Comparison of ENCODE assay signal across 5 cellular contexts in the genomic region with DNA sequence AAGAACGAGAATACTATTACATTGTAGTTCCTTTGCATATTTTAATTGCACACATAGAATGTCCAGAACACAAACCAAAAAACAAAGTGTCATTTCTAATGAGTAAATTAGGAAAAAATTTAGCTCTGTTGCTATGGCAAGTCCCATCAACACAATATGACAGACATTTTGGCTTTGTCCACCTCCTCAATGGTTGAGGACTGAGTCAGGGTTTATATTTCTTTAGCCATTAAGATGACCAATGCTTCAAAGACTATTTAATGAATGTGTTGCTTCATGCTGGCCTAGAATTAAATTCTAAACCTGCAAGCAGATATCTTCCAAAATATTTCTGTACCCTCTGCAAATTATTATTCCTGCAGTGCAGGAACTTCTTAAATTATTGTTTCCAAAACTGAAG.
"Had no signal": no experiment of that assay in that cellular context is flagged by ENCODE, and none has a peak within 500 bp of the region (broad histone marks: within the 10 kb centered on the region; RNA-seq: fewer than 3 reads in every experiment).

No MANE protein-coding gene starts in this region.

- H3K4me3 ChIP-seq: GM23338 had no signal

- H2AFZ ChIP-seq: GM23338 had no signal

- H3K27ac ChIP-seq: HL-60 had no signal

- ATAC-seq: GM23338, HepG2 had no signal

- DNase-seq: H9, HCEC 1CT had no signal

- H3K4me2 ChIP-seq: GM23338 had no signal
